ENCODE assay signal across 24 cellular contexts in genomic region chr5:67294266-67294938, GRCh38.
"Had no signal": no experiment of that assay in that cellular context is flagged by ENCODE, and none has a peak within 500 bp of the region (broad histone marks: within the 10 kb centered on the region; RNA-seq: fewer than 3 reads in every experiment).

No MANE protein-coding gene starts in this region.

- H3K27me3 Mint-ChIP-seq: activated CD4-positive, alpha-beta memory T cell treated with anti-CD3 and anti-CD28 coated beads, Interleukin-2, amount 10 ng/mL, durations not matched to agents 7 days and 5 days; activated naive CD8-positive, alpha-beta T cell treated with anti-CD3 and anti-CD28 coated beads, Interleukin-2, amount 10 ng/mL, durations not matched to agents 7 days and 5 days had no signal

- H3K4me3 Mint-ChIP-seq: activated CD4-positive, alpha-beta memory T cell treated with anti-CD3 and anti-CD28 coated beads, Interleukin-2, amount 10 ng/mL, durations not matched to agents 7 days and 5 days; activated CD4-positive, alpha-beta T cell treated with anti-CD3 and anti-CD28 coated beads for 36 hours; activated CD8-positive, alpha-beta memory T cell treated with anti-CD3 and anti-CD28 coated beads, Interleukin-2, amount 10 ng/mL, durations not matched to agents 7 days and 5 days; activated naive CD8-positive, alpha-beta T cell treated with anti-CD3 and anti-CD28 coated beads, Interleukin-2, amount 10 ng/mL, durations not matched to agents 7 days and 5 days; activated T-helper 17 cell treated with anti-CD3 and anti-CD28 coated beads, Interleukin-2, amount 50 U/mL, for 72 hours; brain; neural crest cell; stimulated activated naive B cell treated with anti-CD40 and anti-IgM and Interleukin-4, amounts not matched to agents 10 μg/mL and 1 μg/mL and 100 μg/mL, for 72 hours; T-helper 2 cell treated with Interferon-gamma antibody and Interleukin-4, amounts not matched to agents 5 μg/mL and 100 μg/mL, for 36 hours; WTC11 had no signal

- ATAC-seq: activated CD4-positive, alpha-beta T cell treated with anti-CD3 and anti-CD28 coated beads for 36 hours; activated CD8-positive, alpha-beta memory T cell treated with anti-CD3 and anti-CD28 coated beads, Interleukin-2, amount 10 ng/mL, durations not matched to agents 7 days and 5 days; activated T-helper 17 cell treated with anti-CD3 and anti-CD28 coated beads, Interleukin-2, amount 50 U/mL, for 72 hours; esophagus mucosa; left colon; pancreas; sciatic nerve; stimulated activated naive B cell treated with anti-CD40 and anti-IgM and Interleukin-4, amounts not matched to agents 10 μg/mL and 1 μg/mL and 100 μg/mL, for 72 hours; WTC11 had no signal

- H3K4me1 Mint-ChIP-seq: activated CD4-positive, alpha-beta memory T cell treated with anti-CD3 and anti-CD28 coated beads, Interleukin-2, amount 10 ng/mL, durations not matched to agents 7 days and 5 days; activated CD4-positive, alpha-beta T cell treated with anti-CD3 and anti-CD28 coated beads for 36 hours; activated CD8-positive, alpha-beta memory T cell treated with anti-CD3 and anti-CD28 coated beads, Interleukin-2, amount 10 ng/mL, durations not matched to agents 7 days and 5 days; activated naive CD8-positive, alpha-beta T cell treated with anti-CD3 and anti-CD28 coated beads, Interleukin-2, amount 10 ng/mL, durations not matched to agents 7 days and 5 days; activated T-helper 17 cell treated with anti-CD3 and anti-CD28 coated beads, Interleukin-2, amount 50 U/mL, for 72 hours; stimulated activated naive B cell treated with anti-CD40 and anti-IgM and Interleukin-4, amounts not matched to agents 10 μg/mL and 1 μg/mL and 100 μg/mL, for 72 hours; WTC11 had no signal

- H3K9me3 ChIP-seq: pancreas, SK-N-SH, thyroid gland had no signal

- H3K4me2 ChIP-seq: SK-N-SH had no signal

- H3K36me3 Mint-ChIP-seq: activated CD8-positive, alpha-beta memory T cell treated with anti-CD3 and anti-CD28 coated beads, Interleukin-2, amount 10 ng/mL, durations not matched to agents 7 days and 5 days; activated naive CD8-positive, alpha-beta T cell treated with anti-CD3 and anti-CD28 coated beads, Interleukin-2, amount 10 ng/mL, durations not matched to agents 7 days and 5 days; brain; immature natural killer cell; stimulated activated naive B cell treated with anti-CD40 and anti-IgM and Interleukin-4, amounts not matched to agents 10 μg/mL and 1 μg/mL and 100 μg/mL, for 72 hours; WTC11 had no signal

- H3K9me3 Mint-ChIP-seq: activated naive CD8-positive, alpha-beta T cell treated with anti-CD3 and anti-CD28 coated beads, Interleukin-2, amount 10 ng/mL, durations not matched to agents 7 days and 5 days; activated T-helper 17 cell treated with anti-CD3 and anti-CD28 coated beads, Interleukin-2, amount 50 U/mL, for 72 hours; stimulated activated naive B cell treated with anti-CD40 and anti-IgM and Interleukin-4, amounts not matched to agents 10 μg/mL and 1 μg/mL and 100 μg/mL, for 72 hours; T-helper 2 cell treated with Interferon-gamma antibody and Interleukin-4, amounts not matched to agents 5 μg/mL and 100 μg/mL, for 36 hours had no signal

- H3K9ac ChIP-seq: SK-N-SH had no signal

- DNase-seq: activated CD4-positive, alpha-beta memory T cell treated with anti-CD3 and anti-CD28 coated beads, Interleukin-2, amount 10 ng/mL, durations not matched to agents 7 days and 5 days; activated CD4-positive, alpha-beta T cell treated with anti-CD3 and anti-CD28 coated beads for 36 hours; activated CD8-positive, alpha-beta memory T cell treated with anti-CD3 and anti-CD28 coated beads, Interleukin-2, amount 10 ng/mL, durations not matched to agents 7 days and 5 days; activated naive CD4-positive, alpha-beta T cell treated with Interleukin-2 at 50 U/mL for 16 hours; activated naive CD8-positive, alpha-beta T cell treated with anti-CD3 and anti-CD28 coated beads, Interleukin-2, amount 10 ng/mL, durations not matched to agents 7 days and 5 days; amygdala; effector CD8-positive, alpha-beta T cell; left colon; midbrain; pancreas; SK-N-SH; stimulated activated CD4-positive, alpha-beta T cell treated with anti-CD3 and anti-CD28 coated beads, Interleukin-4, amount 100 ng/mL, for 4 hours; stimulated activated naive B cell treated with anti-CD40 and anti-IgM and Interleukin-4, amounts not matched to agents 10 μg/mL and 1 μg/mL and 100 μg/mL, for 72 hours; thyroid gland had no signal

- H3K27ac Mint-ChIP-seq: activated CD4-positive, alpha-beta memory T cell treated with anti-CD3 and anti-CD28 coated beads, Interleukin-2, amount 10 ng/mL, durations not matched to agents 7 days and 5 days; activated CD4-positive, alpha-beta T cell treated with anti-CD3 and anti-CD28 coated beads for 36 hours; activated CD8-positive, alpha-beta memory T cell treated with anti-CD3 and anti-CD28 coated beads, Interleukin-2, amount 10 ng/mL, durations not matched to agents 7 days and 5 days; activated naive CD8-positive, alpha-beta T cell treated with anti-CD3 and anti-CD28 coated beads, Interleukin-2, amount 10 ng/mL, durations not matched to agents 7 days and 5 days; activated T-helper 17 cell treated with anti-CD3 and anti-CD28 coated beads, Interleukin-2, amount 50 U/mL, for 72 hours; immature natural killer cell; stimulated activated naive B cell treated with anti-CD40 and anti-IgM and Interleukin-4, amounts not matched to agents 10 μg/mL and 1 μg/mL and 100 μg/mL, for 72 hours; T-helper 2 cell treated with Interferon-gamma antibody and Interleukin-4, amounts not matched to agents 5 μg/mL and 100 μg/mL, for 36 hours; WTC11 had no signal

- H3K36me3 ChIP-seq: pancreas, thyroid gland had no signal

- H3K4me3 ChIP-seq: lung, pancreas, thyroid gland had no signal

- H3K4me1 ChIP-seq: pancreas had no signal

- H3K27me3 ChIP-seq: pancreas, thyroid gland had no signal

- H3K27ac ChIP-seq: pancreas, thyroid gland had no signal

- FAIRE-seq: pancreas, TTC549 had no signal
